In genomic region chr10:103966671-103967432, GRCh38 we compare ENCODE assay signal across 1 cellular context.
TF ChIP-seq lines count a peak whose summit lies in the region.

TSS of gene SLK (plus strand) at chr10:103967140. CDS start at chr10:103967746, 606 bp downstream.

TF ChIP-seq in HepG2, 621 proteins besides CTCF, POLR2A, EP300 and RAD21 (continued from another document and continues in another):
- TF ChIP-seq AHDC1 (CRISPR knock-in tag; IDR thresholded peaks at IDR 0.05; ENCODE audit: borderline replicate concordance), result no peak
- no peak for TF ChIP-seq FOSL1 (CRISPR knock-in tag; IDR thresholded peaks at IDR 0.05; ENCODE audit: borderline replicate concordance)
- TF ChIP-seq ZNF263 (CRISPR knock-in tag; IDR thresholded peaks at IDR 0.05), result no peak; the same call in 1 of the 2 replicates
- TF ChIP-seq TOE1 (CRISPR knock-in tag; IDR thresholded peaks at IDR 0.05), result no peak
- TF ChIP-seq ZUFSP (CRISPR knock-in tag; IDR thresholded peaks at IDR 0.05; ENCODE audit: borderline replicate concordance), result no peak
- no peak for TF ChIP-seq MBNL3 (CRISPR knock-in tag; conservative IDR thresholded peaks at IDR 0.05)
- no peak; the same call in 1 of the 2 replicates for TF ChIP-seq ZBTB33 (CRISPR knock-in tag; IDR thresholded peaks at IDR 0.05)
- no peak for TF ChIP-seq ATF4 (CRISPR knock-in tag; IDR thresholded peaks at IDR 0.05)
- TF ChIP-seq SP140L (CRISPR knock-in tag; IDR thresholded peaks at IDR 0.05; ENCODE audit: borderline replicate concordance), result no peak
- TF ChIP-seq TFAP4 (IDR thresholded peaks at IDR 0.05; ENCODE audit: borderline replicate concordance, low read depth), result no peak
- TF ChIP-seq ZNF512B (CRISPR knock-in tag; IDR thresholded peaks at IDR 0.05; ENCODE audit: borderline replicate concordance), result peak; percentile 42; the same call in 1 of the 2 replicates
- TF ChIP-seq ZNF160 (CRISPR knock-in tag; IDR thresholded peaks at IDR 0.05), result peak; percentile 77; the same call in 1 of the 2 replicates
- TF ChIP-seq ZNF431 (CRISPR knock-in tag; IDR thresholded peaks at IDR 0.05; ENCODE audit: borderline replicate concordance, low read depth), result no peak
- 0 out of 2 replicates have a peak, but pooled peaks have one; percentile 16 for TF ChIP-seq ARID5B (CRISPR knock-in tag; IDR thresholded peaks at IDR 0.05)
- peak; percentile 21 for TF ChIP-seq JARID2 (CRISPR knock-in tag; IDR thresholded peaks at IDR 0.05; ENCODE audit: insufficient replicate concordance)
- TF ChIP-seq PPARG (CRISPR knock-in tag; conservative IDR thresholded peaks at IDR 0.05), result no peak
- TF ChIP-seq NFIB (CRISPR knock-in tag; IDR thresholded peaks at IDR 0.05; ENCODE audit: borderline replicate concordance), result no peak
- TF ChIP-seq ZFP41 (CRISPR knock-in tag; IDR thresholded peaks at IDR 0.05; ENCODE audit: borderline replicate concordance), result no peak
- no peak for TF ChIP-seq FUBP1 (CRISPR knock-in tag; IDR thresholded peaks at IDR 0.05; ENCODE audit: borderline replicate concordance)
- no peak for TF ChIP-seq RNF219 (CRISPR knock-in tag; IDR thresholded peaks at IDR 0.05)
